In genomic region chr2:45468279-45468678, GRCh38 we compare ENCODE assay signal across 8 cellular contexts.
"Had no signal": no experiment of that assay in that cellular context is flagged by ENCODE, and none has a peak within 500 bp of the region (broad histone marks: within the 10 kb centered on the region; RNA-seq: fewer than 3 reads in every experiment).

No MANE protein-coding gene starts in this region.

- H3K9me3 ChIP-seq: HAP-1 had no signal

- H3K9ac ChIP-seq: GM23248 had no signal

- FAIRE-seq: HTR-8/SVneo had no signal

- H2AFZ ChIP-seq: GM23248 had no signal

- ATAC-seq: HCT116 had no signal

- H3K27ac ChIP-seq: GM23248 had no signal

- DNase-seq: GM23248, GOT3, H7, Karpas-422, KG1 had no signal

- H3K4me3 ChIP-seq: GM23248, HAP-1 had no signal

- H3K36me3 ChIP-seq: HAP-1 had no signal
